Comparison of ENCODE assay signal across 11 cellular contexts in the genomic region with DNA sequence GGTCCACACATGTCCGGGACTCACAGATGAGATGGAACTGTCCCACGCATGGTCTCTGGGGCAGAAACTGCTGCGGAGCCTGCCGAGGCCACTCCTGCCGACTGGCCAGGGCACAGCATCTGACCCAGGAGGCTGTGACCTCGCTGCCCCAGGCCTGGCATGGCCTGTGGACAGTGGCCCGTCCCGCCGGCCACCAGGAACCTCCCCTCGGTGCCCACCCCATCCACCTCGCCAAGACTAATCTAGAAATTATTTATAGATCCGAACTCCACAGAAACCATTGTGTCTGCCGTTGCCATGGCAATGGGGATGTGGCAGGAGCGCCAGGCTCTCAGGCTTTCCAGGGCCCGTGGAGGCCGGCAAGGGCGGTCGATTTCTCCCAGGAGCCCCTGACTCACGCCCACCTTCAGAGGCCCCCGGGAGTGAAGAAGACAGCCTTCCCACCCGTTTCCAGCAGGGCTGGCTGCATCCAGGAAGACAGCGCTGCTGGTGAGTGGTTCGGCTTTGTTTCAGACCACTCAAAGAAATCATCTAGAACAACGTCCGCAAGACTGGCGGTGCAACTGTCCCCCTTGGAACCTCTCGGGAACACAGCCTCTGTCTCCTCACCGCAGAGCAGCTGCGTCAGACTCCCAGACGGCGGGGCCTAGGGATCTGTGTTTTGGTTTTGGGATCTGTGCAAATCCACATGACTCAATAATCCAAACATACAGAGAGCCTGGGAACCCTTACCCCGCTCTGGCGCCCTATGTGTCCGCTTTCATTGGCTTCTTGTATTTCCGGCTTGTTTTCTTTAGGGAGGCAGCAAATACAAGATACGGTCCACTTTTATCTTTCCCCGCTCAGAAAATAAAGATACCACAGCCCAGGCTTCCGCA. TPM values are rescaled to one million over a fixed set of nuclear protein-coding genes. Genes with fewer than 3 reads are reported as not detected.
DNase-seq lines count a peak whose midpoint lies in the region; ATAC-seq and TF ChIP-seq lines count a peak whose summit lies in the region.
"Had no signal": no experiment of that assay in that cellular context is flagged by ENCODE, and none has a peak within 500 bp of the region (broad histone marks: within the 10 kb centered on the region; RNA-seq: fewer than 3 reads in every experiment).

No MANE protein-coding gene starts in this region.

- H3K4me1 ChIP-seq in PC-3 (ENCODE audit: insufficient read depth, low read length) (peaks cover 4% of the 10 kb centered on the region; the same call in 1 of the 2 replicates), osteoblast (ENCODE audit: insufficient read depth, low read length) (peaks cover 36% of the 10 kb centered on the region)

- peaks cover 9% of the 10 kb centered on the region; the same call in 1 of the 2 replicates for H3K27me3 ChIP-seq in PC-3 (ENCODE audit: low read length)
- peaks cover 15% of the 10 kb centered on the region for H3K27me3 ChIP-seq in osteoblast (ENCODE audit: insufficient read depth, low read length)

- H3K4me3 ChIP-seq in PC-3 (ENCODE audit: low read length) (peak overlapping the region; percentile 58), fibroblast of the aortic adventitia (ENCODE audit: low read depth, low read length) (no peak overlapping the region), osteoblast (ENCODE audit: insufficient read depth, low read length) (peak overlapping the region; percentile 67)

- H3K27ac Mint-ChIP-seq in endothelial cell (ENCODE audit: unreplicated experiment): no peak overlapping the region
- H3K27ac Mint-ChIP-seq: activated naive CD4-positive, alpha-beta T cell treated with anti-CD3 and anti-CD28 coated beads, Interleukin-2, amount 10 ng/mL, durations not matched to agents 7 days and 5 days had no signal

- POLR2A ChIA-PET in PC-3 (lab: Charles Lee; ENCODE audit: unreplicated experiment): no interaction called here

- no peak overlapping the region for H3K4me3 Mint-ChIP-seq in endothelial cell (ENCODE audit: unreplicated experiment)
- H3K4me3 Mint-ChIP-seq: activated naive CD4-positive, alpha-beta T cell treated with anti-CD3 and anti-CD28 coated beads, Interleukin-2, amount 10 ng/mL, durations not matched to agents 7 days and 5 days had no signal

- H3K27ac ChIP-seq in PC-3 (ENCODE audit: low read length) (no peak overlapping the region), osteoblast (ENCODE audit: low read depth, low read length) (peak overlapping the region; percentile 83)
- H3K27ac ChIP-seq: KMS-11 had no signal

- intact Hi-C loops in PC-3 (cut with micrococcal nuclease): no loop called here

- no peaks in the 10 kb centered on the region for H3K9me2 ChIP-seq in PC-3 (replicated peaks; ENCODE audit: low read length)

- ATAC-seq in PC-3: peak; percentile 61
- ATAC-seq in HG02840 (IDR thresholded peaks at IDR 0.05; ENCODE audit: low FRiP score, unreplicated experiment): no peak
- no peak for ATAC-seq in HG03196 (IDR thresholded peaks at IDR 0.05; ENCODE audit: unreplicated experiment)

- no peak overlapping the region for H3K9ac ChIP-seq in PC-3 (ENCODE audit: low read length)
- H3K9ac ChIP-seq: KMS-11 had no signal

- peak; percentile 39 for DNase-seq in DMS153 treated with DMSO at 0.1 percent for 48 hours (lab: John Stamatoyannopoulos, UW; ENCODE audit: unreplicated experiment)
- DNase-seq in PC-3: peak; percentile 40
- peak; percentile 61 for DNase-seq in fibroblast of the aortic adventitia (ENCODE audit: low read depth)
- DNase-seq in osteoblast (ENCODE audit: insufficient read length, low spot score, missing footprints): peak; percentile 95
- no peak for DNase-seq in midbrain (lab: John Stamatoyannopoulos, UW)
- DNase-seq in endothelial cell (ENCODE audit: low spot score): no peak
- DNase-seq: activated naive CD4-positive, alpha-beta T cell treated with anti-CD3 and anti-CD28 coated beads, Interleukin-2, amount 10 ng/mL, durations not matched to agents 7 days and 5 days; GF-D8 had no signal

- H3F3A ChIP-seq in PC-3 (ENCODE audit: low read length, unreplicated experiment): no peaks in the 10 kb centered on the region

- peaks cover 8% of the 10 kb centered on the region for H3K36me3 Mint-ChIP-seq in endothelial cell (ENCODE audit: low read depth, unreplicated experiment)
- H3K36me3 Mint-ChIP-seq: activated naive CD4-positive, alpha-beta T cell treated with anti-CD3 and anti-CD28 coated beads, Interleukin-2, amount 10 ng/mL, durations not matched to agents 7 days and 5 days had no signal

- H3K4me2 ChIP-seq in PC-3 (ENCODE audit: low read length) (peak overlapping the region; percentile 67), osteoblast (ENCODE audit: insufficient read depth, low read length) (peak overlapping the region; percentile 79)
- H3K4me2 ChIP-seq: KMS-11 had no signal

- H3K79me2 ChIP-seq in PC-3 (ENCODE audit: low read length) (no peaks in the 10 kb centered on the region), osteoblast (ENCODE audit: insufficient read depth, low read length) (no peaks in the 10 kb centered on the region)

- no TSS peak for BruUV-seq in PC-3 (replicated peaks; lab: Mats Ljungman, UMichigan)

- CTCF ChIA-PET in PC-3 (lab: Charles Lee): no interaction called here

- no peaks in the 10 kb centered on the region for H4K20me1 ChIP-seq in PC-3 (ENCODE audit: low read length)
- H4K20me1 ChIP-seq in osteoblast (ENCODE audit: insufficient read depth, low read length): no peaks in the 10 kb centered on the region

- H3K4me1 Mint-ChIP-seq in endothelial cell (ENCODE audit: unreplicated experiment): peaks cover 17% of the 10 kb centered on the region

- H3K9me3 ChIP-seq in PC-3 (ENCODE audit: low read length): no peaks in the 10 kb centered on the region
- H3K9me3 ChIP-seq in osteoblast (ENCODE audit: low read depth, low read length): peaks cover 3% of the 10 kb centered on the region

- no peak for TF ChIP-seq CTCF in PC-3 (conservative IDR thresholded peaks at IDR 0.05; ENCODE audit: low read depth, low read length)
- TF ChIP-seq CTCF in fibroblast of the aortic adventitia (IDR thresholded peaks at IDR 0.05; ENCODE audit: insufficient read depth, low read length): no peak
- TF ChIP-seq CTCF in osteoblast (IDR thresholded peaks at IDR 0.05; ENCODE audit: extremely low read depth, low read depth, low read length): no peak
- TF ChIP-seq CTCF in endothelial cell (IDR thresholded peaks at IDR 0.05; ENCODE audit: unreplicated experiment): no peak

- H3K9me3 Mint-ChIP-seq in endothelial cell (ENCODE audit: unreplicated experiment): peaks cover 5% of the 10 kb centered on the region

- peak overlapping the region; percentile 48 for H2AFZ ChIP-seq in PC-3 (ENCODE audit: low read length)
- H2AFZ ChIP-seq in osteoblast (ENCODE audit: low read length): peak overlapping the region; percentile 63

- H3K27me3 Mint-ChIP-seq in endothelial cell (ENCODE audit: unreplicated experiment): no peaks in the 10 kb centered on the region

- no peaks in the 10 kb centered on the region for H3K36me3 ChIP-seq in PC-3 (ENCODE audit: low read depth, low read length)
- no peaks in the 10 kb centered on the region for H3K36me3 ChIP-seq in osteoblast (ENCODE audit: insufficient read depth, low read length)

RNA-seq across cellular contexts. Expression of gene ZCCHC14, which starts 48.4 kb away (rescaled TPM):
- total RNA-seq in PC-3 (2014; rRNA removed): 5.3 and 11.5 TPM in 2 replicates
- total RNA-seq in fibroblast of the aortic adventitia (ENCODE audit: low replicate concordance): 17.1 and 24.5 TPM in 2 replicates
- 36.9 and 41.8 TPM in 2 replicates for total RNA-seq in osteoblast
- total RNA-seq in endothelial cell (ENCODE audit: unreplicated experiment): 50.4 TPM

Comparison
In these comparisons a context has a peak if more than half of its experiments do, and no peak if none do; other contexts are left out.
1. DNase-seq: peak in DMS153 treated with DMSO at 0.1 percent for 48 hours (single experiment), PC-3 (single experiment), fibroblast of the aortic adventitia (single experiment) and osteoblast (single experiment); none in midbrain (single experiment) and endothelial cell (single experiment).